ENCODE assay signal across 35 cellular contexts in the genomic region with DNA sequence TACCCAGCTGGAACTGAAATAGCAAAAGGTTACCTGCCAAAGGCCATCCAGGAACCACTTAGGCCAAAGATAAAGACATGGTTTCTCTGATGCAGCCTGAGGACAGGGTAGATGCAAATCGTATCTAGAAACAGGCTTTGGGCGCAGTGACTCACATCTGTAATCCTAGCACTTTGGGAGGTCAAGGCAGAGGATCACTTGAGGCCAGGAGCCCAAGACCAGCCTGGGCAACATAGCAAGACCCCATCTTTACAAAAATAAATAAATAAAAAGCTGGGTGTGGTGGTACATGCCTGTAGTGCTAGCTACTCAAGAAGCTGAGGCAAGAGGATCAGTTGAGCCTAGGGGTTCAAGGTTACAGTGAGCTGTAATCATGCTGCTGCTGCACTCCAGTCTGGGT.
"Had no signal": no experiment of that assay in that cellular context is flagged by ENCODE, and none has a peak within 500 bp of the region (broad histone marks: within the 10 kb centered on the region; RNA-seq: fewer than 3 reads in every experiment).

No MANE protein-coding gene starts in this region.

- H3K4me3 ChIP-seq: MG63 had no signal

- H3K9me3 ChIP-seq: MG63 had no signal

- H3K27ac ChIP-seq: KMS-11 had no signal

- H3K36me3 ChIP-seq: MG63 had no signal

- DNase-seq: Karpas-422, Kasumi-1, MG63, MM.1S, MV-4-11, NCI-H1048, NCI-H1092, NCI-H1092 treated with DMSO at 0.1 percent for 48 hours, NCI-H1105, NCI-H1105 treated with DMSO at 0.1 percent for 48 hours, NCI-H1417, NCI-H1417 treated with DMSO at 0.1 percent for 48 hours, NCI-H1436, NCI-H1436 treated with DMSO at 0.1 percent for 48 hours, NCI-H146, NCI-H1694, NCI-H1694 treated with DMSO at 0.1 percent for 48 hours, NCI-H187, NCI-H187 treated with DMSO at 0.1 percent for 48 hours, NCI-H1930, NCI-H2029, NCI-H2029 treated with DMSO at 0.1 percent for 48 hours, NCI-H2081, NCI-H2081 treated with DMSO at 0.1 percent for 48 hours, NCI-H2107, NCI-H2171, NCI-H2171 treated with DMSO at 0.1 percent for 48 hours, NCI-H2227 treated with DMSO at 0.1 percent for 48 hours, NCI-H226, NCI-H345, NCI-H446, NCI-H446 treated with DMSO at 0.1 percent for 48 hours, NCI-H510A, NCI-H510A treated with DMSO at 0.1 percent for 48 hours had no signal

- H3K9ac ChIP-seq: KMS-11 had no signal

- H3K4me2 ChIP-seq: KMS-11 had no signal

- H3K27me3 ChIP-seq: MG63 had no signal
